Comparison of ENCODE assay signal across 8 cellular contexts in genomic region chr1:9473032-9473792, GRCh38.
DNase-seq lines count a peak whose midpoint lies in the region; ATAC-seq, FAIRE-seq and TF ChIP-seq lines count a peak whose summit lies in the region.

No MANE protein-coding gene starts in this region.

- peaks cover 6% of the 10 kb centered on the region for H3K27me3 Mint-ChIP-seq in activated naive CD8-positive, alpha-beta T cell treated with anti-CD3 and anti-CD28 coated beads, Interleukin-2, amount 50 U/mL, for 24 hours

- H2AFZ ChIP-seq in HCT116 (ENCODE audit: low read depth, low read length, poor library complexity, severe bottlenecking): no peak overlapping the region

- TF ChIP-seq CTCF in HCT116 (IDR thresholded peaks at IDR 0.05 in 2 of 3, conservative IDR thresholded peaks at IDR 0.05 in 1 of 3; ENCODE audit: borderline replicate concordance in 1 of 3, insufficient read depth in 1 of 3, low read depth in 2 of 3, low read length in 2 of 3) (no peak), A673 (conservative IDR thresholded peaks at IDR 0.05; ENCODE audit: low read depth, low read length) (no peak), prostate gland (IDR thresholded peaks at IDR 0.05) (no peak)

- H3K27ac Mint-ChIP-seq in activated naive CD8-positive, alpha-beta T cell treated with anti-CD3 and anti-CD28 coated beads, Interleukin-2, amount 50 U/mL, for 24 hours: no peak overlapping the region

- H3K4me1 ChIP-seq in HCT116 (ENCODE audit: control insufficient read depth in 1 of 2, insufficient read depth in 2 of 2, low read length in 2 of 2) (peaks cover 0 to 12% of the 10 kb centered on the region in 2 experiments; a peak in 2 of 4 replicates), A673 (ENCODE audit: insufficient read depth, low read length, poor library complexity, severe bottlenecking) (no peaks in the 10 kb centered on the region), prostate gland (replicated peaks) (no peaks in the 10 kb centered on the region)

- peak; percentile 76 for ATAC-seq in HCT116
- ATAC-seq in activated naive CD8-positive, alpha-beta T cell treated with anti-CD3 and anti-CD28 coated beads, Interleukin-2, amount 50 U/mL, for 24 hours: peak; percentile 67

- peak; percentile 35 for DNase-seq in 8988T
- peak; percentile 12 for DNase-seq in HCT116 (ENCODE audit: low read depth, low spot score)
- DNase-seq in activated naive CD8-positive, alpha-beta T cell treated with anti-CD3 and anti-CD28 coated beads, Interleukin-2, amount 50 U/mL, for 24 hours: no peak
- peak; percentile 81 for DNase-seq in iPS-NIHi11 (ENCODE audit: low spot score)
- DNase-seq in urothelium cell line (ENCODE audit: low spot score): peak; percentile 95
- DNase-seq in A673 (ENCODE audit: low spot score): no peak
- no peak for DNase-seq in prostate gland (ENCODE audit: low spot score)
- DNase-seq in stimulated activated CD4-positive, alpha-beta T cell treated with anti-CD3 and anti-CD28 coated beads, Interleukin-4, amount 100 ng/mL, for 4 hours: no peak

- H3K4me2 ChIP-seq in HCT116 (ENCODE audit: low read length): no peak overlapping the region

- no TSS peak for BruUV-seq in HCT116 (replicated peaks; lab: Mats Ljungman, UMichigan)
- no TSS peak for BruUV-seq in A673 (replicated peaks; lab: Mats Ljungman, UMichigan)

- no peak overlapping the region for H3K4me3 ChIP-seq in HCT116 (replicated peaks in 1 of 2; ENCODE audit: low read depth in 1 of 2, low read length in 2 of 2)
- H3K4me3 ChIP-seq in A673 (ENCODE audit: low read depth, low read length, poor library complexity, severe bottlenecking): no peak overlapping the region
- H3K4me3 ChIP-seq in prostate gland: no peak overlapping the region

- intact Hi-C loops in HCT116 (cut with micrococcal nuclease) (no loop called here), A673 (cut with micrococcal nuclease; ENCODE audit: unreplicated experiment) (no loop called here), prostate gland (cut with DNase I) (no loop called here)

- no peaks in the 10 kb centered on the region for H3K79me2 ChIP-seq in HCT116 (ENCODE audit: insufficient read depth, low read length)

- 47% methylated on average over 14 of the region's 14 CpGs for WGBS in prostate gland

- POLR2A ChIA-PET in HCT116 (lab: Charles Lee): no interaction called here
- POLR2A ChIA-PET in A673 (lab: Charles Lee; ENCODE audit: low non-redundant PET): interaction anchor here (0.5 kb wide), 1 partner anchor 1322 kb away, joined by 3 read pairs; no protein-coding TSS in a partner anchor

- CTCF ChIA-PET in HCT116 (lab: Charles Lee) (no interaction called here), A673 (lab: Charles Lee) (no interaction called here)

- peak; percentile 88 for FAIRE-seq in urothelium cell line (lab: Jason Lieb, UNC)

- H3K27ac ChIP-seq in HCT116 (ENCODE audit: low read depth, low read length) (no peak overlapping the region), A673 (ENCODE audit: low read depth, low read length, poor library complexity, severe bottlenecking) (no peak overlapping the region), prostate gland (no peak overlapping the region)

- TF ChIP-seq POLR2A in HCT116 (IDR thresholded peaks at IDR 0.05; ENCODE audit: borderline replicate concordance, extremely low read depth, insufficient read depth, insufficient read length) (no peak), prostate gland (IDR thresholded peaks at IDR 0.05) (no peak)

- no peak overlapping the region for H3K4me3 Mint-ChIP-seq in activated naive CD8-positive, alpha-beta T cell treated with anti-CD3 and anti-CD28 coated beads, Interleukin-2, amount 50 U/mL, for 24 hours

- H3K36me3 ChIP-seq in HCT116 (ENCODE audit: control insufficient read depth in 1 of 2, insufficient read depth in 2 of 2, low read length in 2 of 2): no peaks in the 10 kb centered on the region
- H3K36me3 ChIP-seq in A673 (ENCODE audit: insufficient read depth, low read length, poor library complexity, severe bottlenecking): no peaks in the 10 kb centered on the region
- H3K36me3 ChIP-seq in prostate gland: no peaks in the 10 kb centered on the region

- H4K20me1 ChIP-seq in HCT116 (ENCODE audit: insufficient read depth): no peaks in the 10 kb centered on the region

- H3K4me1 Mint-ChIP-seq in activated naive CD8-positive, alpha-beta T cell treated with anti-CD3 and anti-CD28 coated beads, Interleukin-2, amount 50 U/mL, for 24 hours: no peaks in the 10 kb centered on the region

- RAD21 ChIA-PET in HCT116 (lab: Charles Lee; ENCODE audit: low non-redundant PET in 1 of 2, low total read pairs in 2 of 2, uncharacterized antibody in 2 of 2, unreplicated experiment in 2 of 2): no interaction called here

- H3K9ac ChIP-seq in HCT116 (ENCODE audit: low read length): no peak overlapping the region

- no peak for TF ChIP-seq RAD21 in HCT116 (IDR thresholded peaks at IDR 0.05; ENCODE audit: low read depth)

- no peaks in the 10 kb centered on the region for H3K9me2 ChIP-seq in HCT116 (ENCODE audit: insufficient read depth)

- H3K9me3 ChIP-seq in HCT116 (ENCODE audit: control insufficient read depth in 1 of 2, insufficient read depth in 1 of 2, low read depth in 1 of 2, low read length in 2 of 2): no peaks in the 10 kb centered on the region
- H3K9me3 ChIP-seq in A673 (ENCODE audit: low read depth, low read length, poor library complexity, severe bottlenecking): no peaks in the 10 kb centered on the region
- no peaks in the 10 kb centered on the region for H3K9me3 ChIP-seq in prostate gland

- no peaks in the 10 kb centered on the region for H3K36me3 Mint-ChIP-seq in activated naive CD8-positive, alpha-beta T cell treated with anti-CD3 and anti-CD28 coated beads, Interleukin-2, amount 50 U/mL, for 24 hours (ENCODE audit: low read depth)

- H3K9me3 Mint-ChIP-seq in activated naive CD8-positive, alpha-beta T cell treated with anti-CD3 and anti-CD28 coated beads, Interleukin-2, amount 50 U/mL, for 24 hours: no peaks in the 10 kb centered on the region

- H3K27me3 ChIP-seq in HCT116 (ENCODE audit: insufficient read depth, low read length): no peaks in the 10 kb centered on the region
- H3K27me3 ChIP-seq in A673 (replicated peaks; ENCODE audit: insufficient read depth, low read depth, low read length, poor library complexity): peaks cover 36% of the 10 kb centered on the region
- H3K27me3 ChIP-seq in prostate gland (replicated peaks; ENCODE audit: insufficient read depth): no peaks in the 10 kb centered on the region

TF ChIP-seq in HCT116, 20 proteins besides CTCF, POLR2A, EP300 and RAD21:
- TF ChIP-seq MAX (IDR thresholded peaks at IDR 0.05) (no peak), POLR2AphosphoS5 (IDR thresholded peaks at IDR 0.05; ENCODE audit: low read depth, low read length) (no peak), SIN3A (IDR thresholded peaks at IDR 0.05; ENCODE audit: low read depth) (no peak), TCF7L2 (IDR thresholded peaks at IDR 0.05; ENCODE audit: borderline replicate concordance, extremely low read depth, insufficient read depth, insufficient read length) (no peak), EZH2phosphoT487 (IDR thresholded peaks at IDR 0.05; ENCODE audit: borderline replicate concordance) (no peak), SRF (IDR thresholded peaks at IDR 0.05; ENCODE audit: low read depth) (no peak), YY1 (IDR thresholded peaks at IDR 0.05; ENCODE audit: extremely low read depth, insufficient replicate concordance, low read depth, low read length) (no peak)

Comparison
In these comparisons a context has a peak if more than half of its experiments do, and no peak if none do; other contexts are left out.
1. DNase-seq: peak in 8988T (single experiment), HCT116 (single experiment), iPS-NIHi11 (single experiment) and urothelium cell line (single experiment); none in activated naive CD8-positive, alpha-beta T cell treated with anti-CD3 and anti-CD28 coated beads, Interleukin-2, amount 50 U/mL, for 24 hours (single experiment), A673 (single experiment), prostate gland (single experiment) and stimulated activated CD4-positive, alpha-beta T cell treated with anti-CD3 and anti-CD28 coated beads, Interleukin-4, amount 100 ng/mL, for 4 hours (0 of 2).